In the genomic region with DNA sequence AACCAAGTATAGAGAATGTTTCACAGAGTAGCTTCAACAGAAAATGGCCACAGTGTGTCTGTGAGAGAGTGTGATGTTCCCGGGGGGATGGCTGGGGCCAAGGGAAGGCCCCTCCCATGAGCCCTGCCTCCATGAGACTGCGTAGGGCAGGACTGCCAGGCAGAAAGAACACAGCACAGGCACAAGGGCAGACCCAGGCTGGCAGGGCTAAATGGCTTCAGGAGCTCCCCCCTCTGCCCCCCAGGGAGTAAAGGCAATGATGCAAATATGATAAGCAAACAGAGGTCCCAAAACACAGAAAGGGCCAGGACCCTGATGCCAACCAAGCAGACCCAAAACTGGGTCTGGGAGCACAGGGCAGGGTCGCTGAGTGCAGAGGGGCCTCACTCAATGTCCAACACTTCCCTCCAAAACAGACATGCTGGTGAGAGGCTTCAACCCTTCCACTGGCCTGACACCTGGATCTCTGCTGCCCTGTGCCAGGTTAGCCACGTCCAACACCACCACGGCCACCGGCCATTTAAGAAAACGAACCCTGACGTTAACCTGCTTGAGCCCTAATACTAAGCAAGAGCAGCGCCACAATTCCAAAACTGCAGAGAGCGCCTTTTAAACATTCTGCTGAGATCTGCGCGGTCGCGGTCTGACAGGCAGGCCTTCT, we compare ENCODE assay signal across 12 cellular contexts.
DNase-seq lines count a peak whose midpoint lies in the region; ATAC-seq and TF ChIP-seq lines count a peak whose summit lies in the region.
"Had no signal": no experiment of that assay in that cellular context is flagged by ENCODE, and none has a peak within 500 bp of the region (broad histone marks: within the 10 kb centered on the region; RNA-seq: fewer than 3 reads in every experiment).

No MANE protein-coding gene starts in this region.

- DNase-seq in SJCRH30 (peak in 1 of 2 experiments; percentile 1), coronary artery (ENCODE audit: low spot score) (peak; percentile 67), midbrain (lab: John Stamatoyannopoulos, UW) (peak; percentile 46), NCI-H510A treated with DMSO at 0.1 percent for 48 hours (lab: John Stamatoyannopoulos, UW) (no peak), GF-D8 (lab: John Stamatoyannopoulos, UW) (no peak)
- DNase-seq: activated CD4-positive, alpha-beta T cell treated with anti-CD3 and anti-CD28 coated beads, Interleukin-2, amount 50 U/mL, for 1 hour; CD4-positive, alpha-beta memory T cell; NCI-H2171 treated with DMSO at 0.1 percent for 48 hours; stimulated activated naive B cell treated with anti-CD40 and anti-IgM and Interleukin-4, amounts not matched to agents 10 μg/mL and 1 μg/mL and 100 μg/mL, for 72 hours had no signal

- H3K36me3 ChIP-seq in SJCRH30 (no peaks in the 10 kb centered on the region), subcutaneous abdominal adipose tissue (ENCODE audit: control insufficient read depth in 5 of 5, insufficient read depth in 5 of 5, low read length in 5 of 5) (no peaks in the 10 kb centered on the region)

- peaks cover 15% of the 10 kb centered on the region for H3K4me1 ChIP-seq in SJCRH30
- H3K4me1 ChIP-seq in subcutaneous abdominal adipose tissue (ENCODE audit: control insufficient read depth in 5 of 5, insufficient read depth in 5 of 5, low read length in 5 of 5), result peaks cover 17 to 74% (median 61%) of the 10 kb centered on the region in 5 donors

- H3K4me3 ChIP-seq in SJCRH30 (no peak overlapping the region), coronary artery (no peak overlapping the region), subcutaneous abdominal adipose tissue (ENCODE audit: low read depth in 1 of 5, low read length in 5 of 5) (no peak overlapping the region)

- ATAC-seq in GM21723 (IDR thresholded peaks at IDR 0.05; ENCODE audit: unreplicated experiment), result no peak
- ATAC-seq: stimulated activated naive B cell treated with anti-CD40 and anti-IgM and Interleukin-4, amounts not matched to agents 10 μg/mL and 1 μg/mL and 100 μg/mL, for 72 hours had no signal

- no peak for TF ChIP-seq CTCF in coronary artery (IDR thresholded peaks at IDR 0.05)

- peak overlapping the region in 1 of 5 donors; percentile 76 for H3K9ac ChIP-seq in subcutaneous abdominal adipose tissue (ENCODE audit: low read length in 5 of 5)

- no peaks in the 10 kb centered on the region for H3K27me3 ChIP-seq in SJCRH30
- H3K27me3 ChIP-seq in subcutaneous abdominal adipose tissue (ENCODE audit: control insufficient read depth in 5 of 5, insufficient read depth in 4 of 5, low read length in 5 of 5), result no peaks in the 10 kb centered on the region
- H3K27me3 ChIP-seq: neutrophil had no signal

- H3K9me3 ChIP-seq in SJCRH30 (replicated peaks), result peaks cover 6% of the 10 kb centered on the region; the same call in 1 of the 2 replicates
- peaks cover 0 to 2% (median 0%) of the 10 kb centered on the region in 5 donors for H3K9me3 ChIP-seq in subcutaneous abdominal adipose tissue (ENCODE audit: control insufficient read depth in 5 of 5, low read length in 5 of 5)
- H3K9me3 ChIP-seq: neutrophil had no signal

- peak overlapping the region; percentile 23 for H3K27ac ChIP-seq in SJCRH30
- H3K27ac ChIP-seq in coronary artery, result peak overlapping the region in 1 of 2 donors; percentile 68
- peak overlapping the region; percentile 88 for H3K27ac ChIP-seq in subcutaneous abdominal adipose tissue (ENCODE audit: low read depth, low read length)

Comparison
In these comparisons a context has a peak if more than half of its experiments do, and no peak if none do; other contexts are left out.
1. DNase-seq: peak in coronary artery (single experiment) and midbrain (single experiment); none in NCI-H510A treated with DMSO at 0.1 percent for 48 hours (single experiment) and GF-D8 (single experiment).